2 cellular contexts compared by ENCODE assay signal in genomic region chr19:30919737-30920136, GRCh38.
TF ChIP-seq lines count a peak whose summit lies in the region.

No MANE protein-coding gene starts in this region.

TF ChIP-seq in HEK293, 187 proteins besides CTCF, POLR2A, EP300 and RAD21 (continued from another document):
- TF ChIP-seq ZNF621 (tag by site-specific recombination; IDR thresholded peaks at IDR 0.05): no peak
- no peak for TF ChIP-seq ZNF747 (tag by site-specific recombination; IDR thresholded peaks at IDR 0.05)
- TF ChIP-seq ZSCAN18 (tag by site-specific recombination; IDR thresholded peaks at IDR 0.05): no peak
- TF ChIP-seq ZNF366 (tag by site-specific recombination; conservative IDR thresholded peaks at IDR 0.05): peak; percentile 74
- TF ChIP-seq ZBTB10 (tag by site-specific recombination; IDR thresholded peaks at IDR 0.05): no peak
- TF ChIP-seq KLF1 (tag by site-specific recombination; IDR thresholded peaks at IDR 0.05): no peak
- TF ChIP-seq ZXDB (tag by site-specific recombination; IDR thresholded peaks at IDR 0.05): no peak
- 0 out of 2 replicates have a peak, but pooled peaks have one; percentile 65 for TF ChIP-seq ZNF544 (tag by site-specific recombination; IDR thresholded peaks at IDR 0.05)
- TF ChIP-seq REST (tag by site-specific recombination; IDR thresholded peaks at IDR 0.05): no peak
- peak; percentile 96 for TF ChIP-seq PRDM1 (tag by site-specific recombination; IDR thresholded peaks at IDR 0.05)
- TF ChIP-seq ZNF280C (tag by site-specific recombination; IDR thresholded peaks at IDR 0.05): no peak
- no peak for TF ChIP-seq ZNF114 (tag by site-specific recombination; IDR thresholded peaks at IDR 0.05)
TF ChIP-seq in HEK293: peak in this region for 3.

TF ChIP-seq in K562, 482 proteins besides CTCF, POLR2A, EP300 and RAD21 (continued from another document):
- TF ChIP-seq ZBTB12 (CRISPR knock-in tag; IDR thresholded peaks at IDR 0.05) (no peak), NR2F6 (CRISPR knock-in tag; IDR thresholded peaks at IDR 0.05) (no peak), ZNF512 (tag; IDR thresholded peaks at IDR 0.05) (peak; percentile 73; the same call in 1 of the 2 replicates), CHCHD3 (CRISPR knock-in tag; IDR thresholded peaks at IDR 0.05) (no peak), ZNF324 (CRISPR knock-in tag; IDR thresholded peaks at IDR 0.05) (no peak), FOXK2 (conservative IDR thresholded peaks at IDR 0.05 in 1 of 2, IDR thresholded peaks at IDR 0.05 in 1 of 2; ENCODE audit: low read depth in 2 of 2) (no peak), NUFIP1 (IDR thresholded peaks at IDR 0.05; ENCODE audit: partially characterized antibody) (no peak)
TF ChIP-seq in K562: peak in this region for 1.
